ENCODE assay signal across 1 cellular context in the genomic region with DNA sequence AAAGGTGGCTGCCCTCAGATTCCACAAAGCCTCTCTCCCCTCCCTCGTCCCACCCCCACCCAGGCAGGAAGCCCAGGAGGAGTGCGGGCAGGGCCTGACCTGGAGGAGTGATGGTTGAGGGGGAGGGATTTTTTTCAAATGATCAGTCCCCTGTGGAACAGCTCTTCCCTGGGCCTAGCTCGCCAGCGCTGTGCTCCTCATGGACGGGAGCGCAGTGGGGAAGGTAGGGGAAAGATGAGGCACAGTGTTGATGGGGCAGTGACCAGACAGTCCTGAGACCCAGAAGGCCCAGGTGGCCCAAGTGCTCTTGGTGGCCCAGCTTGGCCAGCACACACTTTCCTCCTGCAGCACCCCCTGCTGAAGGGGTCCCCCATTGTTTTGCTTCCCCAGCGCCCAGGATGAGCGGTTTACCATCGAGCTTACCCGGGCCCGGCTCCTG.
TF ChIP-seq lines count a peak whose summit lies in the region.

No MANE protein-coding gene starts in this region.

TF ChIP-seq in endothelial cell of umbilical vein, 7 proteins besides CTCF, POLR2A, EP300 and RAD21:
- no peak for TF ChIP-seq GATA2 (IDR thresholded peaks at IDR 0.05; ENCODE audit: insufficient read depth, insufficient read length, low read depth, low read length)
- no peak for TF ChIP-seq POLR2AphosphoS5 (IDR thresholded peaks at IDR 0.05; ENCODE audit: insufficient read depth, low read depth, low read length)
- no peak for TF ChIP-seq MYC (IDR thresholded peaks at IDR 0.05; ENCODE audit: low read depth, low read length)
- TF ChIP-seq FOS (IDR thresholded peaks at IDR 0.05; ENCODE audit: borderline replicate concordance, insufficient read depth, low read length): no peak
- no peak for TF ChIP-seq EZH2 (IDR thresholded peaks at IDR 0.05; ENCODE audit: borderline replicate concordance, low read depth, low read length, severe bottlenecking)
- TF ChIP-seq, protein P1, sequence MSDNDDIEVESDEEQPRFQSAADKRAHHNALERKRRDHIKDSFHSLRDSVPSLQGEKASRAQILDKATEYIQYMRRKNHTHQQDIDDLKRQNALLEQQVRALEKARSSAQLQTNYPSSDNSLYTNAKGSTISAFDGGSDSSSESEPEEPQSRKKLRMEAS (IDR thresholded peaks at IDR 0.05; ENCODE audit: insufficient read depth, insufficient read length): no peak
- TF ChIP-seq JUN (IDR thresholded peaks at IDR 0.05; ENCODE audit: borderline replicate concordance, insufficient read depth, insufficient read length, low read depth): no peak
